ENCODE assay signal across 21 cellular contexts in the genomic region with DNA sequence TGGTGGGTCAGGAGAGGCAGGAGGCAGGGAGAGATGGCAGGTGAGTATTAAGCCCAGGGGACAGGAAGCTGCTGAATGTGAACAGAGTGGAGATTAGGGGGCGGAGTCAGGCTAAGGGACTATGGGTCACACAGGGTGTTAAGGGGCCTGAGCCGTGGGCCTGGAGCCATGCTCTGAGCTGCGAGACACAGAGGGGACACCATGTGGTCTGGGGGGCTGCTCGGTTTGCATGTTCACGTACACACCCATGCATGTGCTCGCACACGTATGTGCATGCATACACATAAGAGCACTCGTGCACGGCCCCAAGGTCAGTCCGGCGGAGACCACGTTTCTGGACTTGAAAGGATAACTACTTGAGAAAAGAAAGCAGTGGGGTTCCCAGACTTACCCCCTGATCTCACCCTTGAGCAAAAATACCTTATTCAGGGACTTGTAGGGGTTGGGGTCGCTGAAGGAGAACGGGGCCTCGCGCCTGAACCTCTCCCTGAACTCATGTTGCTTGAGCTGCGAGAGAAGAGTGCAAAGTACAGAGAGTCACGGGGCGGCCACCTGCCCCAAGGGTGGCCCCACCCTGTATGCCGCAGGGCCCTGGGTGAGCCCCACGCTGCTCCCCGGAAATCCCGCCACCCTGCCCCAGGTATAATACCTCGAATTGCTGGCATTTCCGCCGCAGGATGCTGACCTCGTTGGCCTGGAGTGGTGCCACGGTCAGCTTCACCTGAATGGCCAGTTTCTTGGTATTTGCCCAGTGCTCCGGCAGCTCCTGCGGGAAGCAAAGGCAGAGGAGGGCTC. TPM values are rescaled to one million over a fixed set of nuclear protein-coding genes. Genes with fewer than 3 reads are reported as not detected.
DNase-seq lines count a peak whose midpoint lies in the region; ATAC-seq and TF ChIP-seq lines count a peak whose summit lies in the region.
"Had no signal": no experiment of that assay in that cellular context is flagged by ENCODE, and none has a peak within 500 bp of the region (broad histone marks: within the 10 kb centered on the region; RNA-seq: fewer than 3 reads in every experiment).

No MANE protein-coding gene starts in this region.

- no peaks in the 10 kb centered on the region for H3K9me3 Mint-ChIP-seq in Calu3 (ENCODE audit: low read depth, unreplicated experiment)
- no peaks in the 10 kb centered on the region for H3K9me3 Mint-ChIP-seq in endothelial cell (ENCODE audit: unreplicated experiment)
- no peaks in the 10 kb centered on the region for H3K9me3 Mint-ChIP-seq in MCF 10A (ENCODE audit: unreplicated experiment)
- H3K9me3 Mint-ChIP-seq: activated naive CD8-positive, alpha-beta T cell treated with anti-CD3 and anti-CD28 coated beads, Interleukin-2, amount 10 ng/mL, durations not matched to agents 7 days and 5 days; CD4-positive, alpha-beta T cell; stimulated activated naive CD8-positive, alpha-beta T cell treated with anti-CD3 and anti-CD28 coated beads, Interleukin-15, Interleukin-2, amounts not matched to agents 100 ng/mL and 50 ng/mL, for 24 hours had no signal

- no peak for TF ChIP-seq POLR2A in HCT116 (IDR thresholded peaks at IDR 0.05; ENCODE audit: borderline replicate concordance, extremely low read depth, insufficient read depth, insufficient read length)

- no peak overlapping the region for H3K27ac ChIP-seq in HCT116 (ENCODE audit: low read depth, low read length)
- H3K27ac ChIP-seq in WERI-Rb-1, result peak overlapping the region; percentile 32; the same call in 1 of the 2 replicates
- no peak overlapping the region for H3K27ac ChIP-seq in mesendoderm (ENCODE audit: low read depth, low read length)
- H3K27ac ChIP-seq: esophagus squamous epithelium, gastroesophageal sphincter had no signal

- TF ChIP-seq RAD21 in HCT116 (IDR thresholded peaks at IDR 0.05; ENCODE audit: low read depth), result no peak

- no peaks in the 10 kb centered on the region for H3K27me3 ChIP-seq in HCT116 (ENCODE audit: insufficient read depth, low read length)
- no peaks in the 10 kb centered on the region for H3K27me3 ChIP-seq in WERI-Rb-1 (ENCODE audit: insufficient read depth, low read depth, severe bottlenecking)
- H3K27me3 ChIP-seq in mesendoderm (ENCODE audit: insufficient read depth, low read length, poor library complexity), result no peaks in the 10 kb centered on the region
- H3K27me3 ChIP-seq: esophagus squamous epithelium, gastroesophageal sphincter had no signal

- H3K79me1 ChIP-seq in mesendoderm (ENCODE audit: low read length), result no peaks in the 10 kb centered on the region

- H3K27ac Mint-ChIP-seq in Calu3 (ENCODE audit: unreplicated experiment) (no peak overlapping the region), endothelial cell (ENCODE audit: unreplicated experiment) (no peak overlapping the region), MCF 10A (ENCODE audit: low read depth, unreplicated experiment) (no peak overlapping the region)
- H3K27ac Mint-ChIP-seq: activated naive CD8-positive, alpha-beta T cell treated with anti-CD3 and anti-CD28 coated beads, Interleukin-2, amount 10 ng/mL, durations not matched to agents 7 days and 5 days; CD4-positive, alpha-beta T cell; nephron progenitor cell; stimulated activated naive CD8-positive, alpha-beta T cell treated with anti-CD3 and anti-CD28 coated beads, Interleukin-15, Interleukin-2, amounts not matched to agents 100 ng/mL and 50 ng/mL, for 24 hours had no signal

- H3K4me3 ChIP-seq in HCT116 (replicated peaks in 1 of 2; ENCODE audit: low read depth in 1 of 2, low read length in 2 of 2), result no peak overlapping the region
- H3K4me3 ChIP-seq in WERI-Rb-1 (ENCODE audit: low read depth, low read length), result no peak overlapping the region
- no peak overlapping the region for H3K4me3 ChIP-seq in mesendoderm (ENCODE audit: low read length)
- H3K4me3 ChIP-seq: esophagus squamous epithelium, gastroesophageal sphincter, smooth muscle cell had no signal

- H3K4me3 Mint-ChIP-seq in Calu3 (ENCODE audit: low read depth, unreplicated experiment), result no peak overlapping the region
- no peak overlapping the region for H3K4me3 Mint-ChIP-seq in endothelial cell (ENCODE audit: unreplicated experiment)
- H3K4me3 Mint-ChIP-seq in MCF 10A (ENCODE audit: unreplicated experiment), result no peak overlapping the region
- H3K4me3 Mint-ChIP-seq: activated naive CD8-positive, alpha-beta T cell treated with anti-CD3 and anti-CD28 coated beads, Interleukin-2, amount 10 ng/mL, durations not matched to agents 7 days and 5 days; CD4-positive, alpha-beta T cell; nephron progenitor cell; stimulated activated naive CD8-positive, alpha-beta T cell treated with anti-CD3 and anti-CD28 coated beads, Interleukin-15, Interleukin-2, amounts not matched to agents 100 ng/mL and 50 ng/mL, for 24 hours had no signal

- no peak overlapping the region for H3K18ac ChIP-seq in mesendoderm (ENCODE audit: low read length)

- H3K23ac ChIP-seq in mesendoderm (ENCODE audit: low read length), result no peak overlapping the region

- peak; percentile 67 for DNase-seq in Calu3
- DNase-seq in HCT116 (ENCODE audit: low read depth, low spot score), result no peak
- peak; percentile 89 for DNase-seq in WERI-Rb-1
- DNase-seq in mesendoderm, result peak; percentile 22
- no peak for DNase-seq in endothelial cell (ENCODE audit: low spot score)
- no peak for DNase-seq in MCF 10A (ENCODE audit: unreplicated experiment)
- no peak for DNase-seq in inferior parietal cortex (ENCODE audit: extremely low spot score)
- DNase-seq: activated CD4-positive, alpha-beta T cell treated with anti-CD3 and anti-CD28 coated beads for 4 hours; activated naive CD8-positive, alpha-beta T cell treated with anti-CD3 and anti-CD28 coated beads, Interleukin-2, amount 10 ng/mL, durations not matched to agents 7 days and 5 days; CD4-positive, alpha-beta T cell; effector memory CD4-positive, alpha-beta T cell; esophagus squamous epithelium; midbrain; NCI-H1930; nephron progenitor cell; SHP77 treated with DMSO at 0.1 percent for 48 hours; stimulated activated CD4-positive, alpha-beta T cell treated with anti-CD3 and anti-CD28 coated beads, Interleukin-4, amount 100 ng/mL, for 1 hour had no signal

- H3K79me2 ChIP-seq in HCT116 (ENCODE audit: insufficient read depth, low read length), result no peaks in the 10 kb centered on the region
- H3K79me2 ChIP-seq in mesendoderm (ENCODE audit: control insufficient read depth, insufficient read depth, low read length), result no peaks in the 10 kb centered on the region

- H3K27me3 Mint-ChIP-seq in Calu3 (ENCODE audit: unreplicated experiment), result no peaks in the 10 kb centered on the region
- peaks cover 5% of the 10 kb centered on the region for H3K27me3 Mint-ChIP-seq in endothelial cell (ENCODE audit: unreplicated experiment)
- H3K27me3 Mint-ChIP-seq in MCF 10A (ENCODE audit: insufficient read depth, unreplicated experiment), result no peaks in the 10 kb centered on the region
- H3K27me3 Mint-ChIP-seq: CD4-positive, alpha-beta T cell; stimulated activated naive CD8-positive, alpha-beta T cell treated with anti-CD3 and anti-CD28 coated beads, Interleukin-15, Interleukin-2, amounts not matched to agents 100 ng/mL and 50 ng/mL, for 24 hours had no signal

- H2BK5ac ChIP-seq in mesendoderm (ENCODE audit: low read length), result no peak overlapping the region

- H4K8ac ChIP-seq in mesendoderm (ENCODE audit: low read depth, low read length), result no peak overlapping the region

- H3K4me1 Mint-ChIP-seq in Calu3 (ENCODE audit: low read depth, unreplicated experiment) (peaks cover 25% of the 10 kb centered on the region), endothelial cell (ENCODE audit: unreplicated experiment) (peaks cover 2% of the 10 kb centered on the region), MCF 10A (ENCODE audit: insufficient read depth, unreplicated experiment) (no peaks in the 10 kb centered on the region)

- no peaks in the 10 kb centered on the region for H4K20me1 ChIP-seq in HCT116 (ENCODE audit: insufficient read depth)

- ATAC-seq in HCT116 (peak; percentile 43), GM18867 (IDR thresholded peaks at IDR 0.05; ENCODE audit: unreplicated experiment) (no peak)
- ATAC-seq: gastroesophageal sphincter had no signal

- peaks cover 4% of the 10 kb centered on the region for H3K36me3 Mint-ChIP-seq in Calu3 (ENCODE audit: insufficient read depth, unreplicated experiment)
- no peaks in the 10 kb centered on the region for H3K36me3 Mint-ChIP-seq in endothelial cell (ENCODE audit: low read depth, unreplicated experiment)
- peaks cover 3% of the 10 kb centered on the region for H3K36me3 Mint-ChIP-seq in MCF 10A (ENCODE audit: insufficient read depth, unreplicated experiment)
- H3K36me3 Mint-ChIP-seq: activated naive CD8-positive, alpha-beta T cell treated with anti-CD3 and anti-CD28 coated beads, Interleukin-2, amount 10 ng/mL, durations not matched to agents 7 days and 5 days had no signal

- intact Hi-C loops in Calu3 (cut with micrococcal nuclease; ENCODE audit: unreplicated experiment), result no loop called here
- intact Hi-C loops in HCT116 (cut with micrococcal nuclease), result no loop called here
- intact Hi-C loops in MCF 10A (cut with micrococcal nuclease), result no loop called here

- no peak overlapping the region for H3K4ac ChIP-seq in mesendoderm (ENCODE audit: low read depth, low read length)

- H3K9me3 ChIP-seq in HCT116 (ENCODE audit: control insufficient read depth in 1 of 2, insufficient read depth in 1 of 2, low read depth in 1 of 2, low read length in 2 of 2), result no peaks in the 10 kb centered on the region
- H3K9me3 ChIP-seq in WERI-Rb-1 (ENCODE audit: severe bottlenecking), result peaks cover 2% of the 10 kb centered on the region
- H3K9me3 ChIP-seq: esophagus squamous epithelium, gastroesophageal sphincter had no signal

- RAD21 ChIA-PET in HCT116 (lab: Charles Lee; ENCODE audit: low non-redundant PET in 1 of 2, low total read pairs in 2 of 2, uncharacterized antibody in 2 of 2, unreplicated experiment in 2 of 2), result no interaction called here

- CTCF ChIA-PET in Calu3 (lab: Charles Lee), result interaction anchor here (0.6 kb wide), 1 partner anchor 16 kb away, joined by 3 read pairs; no protein-coding TSS in a partner anchor
- CTCF ChIA-PET in HCT116 (lab: Charles Lee), result interaction anchor here (0.9 kb wide), 1 partner anchor 33 kb away, joined by 3 read pairs; no protein-coding TSS in a partner anchor
- CTCF ChIA-PET in MCF 10A (lab: Yijun Ruan, JAX), result no interaction called here

- H2AFZ ChIP-seq in HCT116 (ENCODE audit: low read depth, low read length, poor library complexity, severe bottlenecking), result no peak overlapping the region

- H2AK5ac ChIP-seq in mesendoderm (ENCODE audit: low read length), result no peak overlapping the region

- WGBS in mesendoderm (ENCODE audit: extremely low coverage, insufficient coverage, low lambda C conversion rate), result no CpG with 5 or more reads among the region's 30 CpGs

- H3K36me3 ChIP-seq in HCT116 (ENCODE audit: control insufficient read depth in 1 of 2, insufficient read depth in 2 of 2, low read length in 2 of 2), result no peaks in the 10 kb centered on the region
- H3K36me3 ChIP-seq in WERI-Rb-1, result no peaks in the 10 kb centered on the region
- H3K36me3 ChIP-seq in mesendoderm (ENCODE audit: control insufficient read depth, insufficient read depth, low read length), result no peaks in the 10 kb centered on the region
- H3K36me3 ChIP-seq: esophagus squamous epithelium, gastroesophageal sphincter had no signal

- H3K4me1 ChIP-seq in HCT116 (ENCODE audit: control insufficient read depth in 1 of 2, insufficient read depth in 2 of 2, low read length in 2 of 2) (peaks cover 4 to 8% of the 10 kb centered on the region in 2 experiments; a peak in 3 of 4 replicates), mesendoderm (ENCODE audit: control insufficient read depth, low read depth, low read length) (no peaks in the 10 kb centered on the region)
- H3K4me1 ChIP-seq: esophagus squamous epithelium, gastroesophageal sphincter had no signal

- BruUV-seq in Calu3 (replicated peaks; lab: Mats Ljungman, UMichigan), result no TSS peak
- BruUV-seq in HCT116 (replicated peaks; lab: Mats Ljungman, UMichigan), result no TSS peak
- BruUV-seq in MCF 10A (replicated peaks; lab: Mats Ljungman, UMichigan), result no TSS peak

- H4K5ac ChIP-seq in mesendoderm (ENCODE audit: low read length), result no peak overlapping the region

- H3K4me2 ChIP-seq in HCT116 (ENCODE audit: low read length) (no peak overlapping the region), mesendoderm (ENCODE audit: low read length) (no peak overlapping the region)
- H3K4me2 ChIP-seq: smooth muscle cell had no signal

- H3K9me2 ChIP-seq in HCT116 (ENCODE audit: insufficient read depth), result no peaks in the 10 kb centered on the region

- no peak overlapping the region for H3K56ac ChIP-seq in mesendoderm (ENCODE audit: low read length)

- no peak for TF ChIP-seq CTCF in Calu3 (IDR thresholded peaks at IDR 0.05; ENCODE audit: unreplicated experiment)
- TF ChIP-seq CTCF in HCT116 (IDR thresholded peaks at IDR 0.05 in 2 of 3, conservative IDR thresholded peaks at IDR 0.05 in 1 of 3; ENCODE audit: borderline replicate concordance in 1 of 3, insufficient read depth in 1 of 3, low read depth in 2 of 3, low read length in 2 of 3), result no peak
- no peak for TF ChIP-seq CTCF in WERI-Rb-1 (IDR thresholded peaks at IDR 0.05; ENCODE audit: low read depth, low read length)
- no peak for TF ChIP-seq CTCF in endothelial cell (IDR thresholded peaks at IDR 0.05; ENCODE audit: unreplicated experiment)
- no peak for TF ChIP-seq CTCF in MCF 10A (IDR thresholded peaks at IDR 0.05; ENCODE audit: unreplicated experiment)

- no peak overlapping the region for H2BK120ac ChIP-seq in mesendoderm (ENCODE audit: low read depth, low read length)

- no peak overlapping the region for H2BK15ac ChIP-seq in mesendoderm (replicated peaks; ENCODE audit: low read depth)

- no peak overlapping the region for H3K9ac ChIP-seq in HCT116 (ENCODE audit: low read length)
- H3K9ac ChIP-seq in mesendoderm (ENCODE audit: low read length), result no peak overlapping the region

- POLR2A ChIA-PET in HCT116 (lab: Charles Lee) (interaction anchor here (0.8 kb wide), 1 partner anchor 105 kb away, joined by 3 read pairs; no protein-coding TSS in a partner anchor), MCF 10A (lab: Yijun Ruan, JAX) (interaction anchor here (0.6 kb wide), 1 partner anchor 494 kb away, joined by 3 read pairs; no protein-coding TSS in a partner anchor)

RNA-seq across cellular contexts. Expression of a gene that starts 50.8 kb away (rescaled TPM):
- total RNA-seq in Calu3 (2022), result 0.19 and 0.61 TPM in 2 replicates
- 0.69 TPM for total RNA-seq in HCT116 (2021; ENCODE audit: unreplicated experiment)
- polyA plus RNA-seq in HCT116 (2012), result 1.4 and 1.6 TPM in 2 replicates
- polyA plus RNA-seq in mesendoderm (2013, experiment 1 of 2), result 0.69 TPM
- 0.55 TPM for polyA plus RNA-seq in mesendoderm (2013, experiment 2 of 2)
- total RNA-seq in endothelial cell (ENCODE audit: unreplicated experiment), result 1.0 TPM
- total RNA-seq in MCF 10A (2022), result not detected in 2 replicates

Comparison
In these comparisons a context has a peak if more than half of its experiments do, and no peak if none do; other contexts are left out.
1. DNase-seq: peak in Calu3 (single experiment), WERI-Rb-1 (single experiment) and mesendoderm (single experiment); none in HCT116 (single experiment), endothelial cell (single experiment), MCF 10A (single experiment) and inferior parietal cortex (single experiment).